In the genomic region with DNA sequence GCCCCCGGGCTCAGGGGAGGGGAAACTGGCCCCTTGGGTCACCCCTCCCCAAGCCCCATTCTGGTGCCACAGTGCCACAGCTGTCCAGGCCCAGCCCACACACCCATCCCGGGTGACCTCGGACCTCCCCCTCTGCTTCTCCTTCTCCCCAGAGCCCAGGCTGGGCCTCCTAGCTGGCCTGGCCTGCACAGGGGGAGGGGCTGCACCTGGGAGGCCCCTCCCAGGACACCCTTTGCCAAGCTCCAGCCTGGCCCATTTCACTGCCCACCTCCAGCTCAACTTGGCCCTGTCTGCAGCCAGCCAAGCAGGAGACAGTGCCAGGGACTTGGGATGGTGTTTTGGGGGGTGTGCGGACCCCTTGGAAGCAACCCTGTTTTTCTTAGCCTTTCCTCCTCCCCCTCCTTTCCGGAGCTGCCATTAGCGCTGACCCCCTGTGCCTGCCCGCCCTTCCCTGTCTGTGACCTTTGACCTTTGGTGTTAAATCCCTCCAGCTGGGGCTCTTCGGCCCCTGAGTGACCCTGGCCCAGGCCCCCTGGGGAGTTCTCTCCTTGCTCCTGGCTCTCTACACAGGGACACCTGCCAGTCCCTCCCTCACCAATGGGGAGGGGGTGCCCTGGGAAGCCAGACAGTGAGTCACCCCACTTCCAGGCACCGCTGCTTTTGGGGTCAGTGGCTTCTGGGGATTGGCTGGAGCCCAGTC, we compare ENCODE assay signal across 11 cellular contexts. TPM values are rescaled to one million over a fixed set of nuclear protein-coding genes. Genes with fewer than 3 reads are reported as not detected.
DNase-seq lines count a peak whose midpoint lies in the region; ATAC-seq and FAIRE-seq lines count a peak whose summit lies in the region.
"Had no signal": no experiment of that assay in that cellular context is flagged by ENCODE, and none has a peak within 500 bp of the region (broad histone marks: within the 10 kb centered on the region; RNA-seq: fewer than 3 reads in every experiment).

No MANE protein-coding gene starts in this region.

- H3K27ac Mint-ChIP-seq in T-helper 2 cell treated with Interferon-gamma antibody and Interleukin-4, amounts not matched to agents 5 μg/mL and 100 μg/mL, for 36 hours: no peak overlapping the region
- H3K27ac Mint-ChIP-seq in memory B cell: no peak overlapping the region
- no peak overlapping the region for H3K27ac Mint-ChIP-seq in activated naive CD4-positive, alpha-beta T cell treated with anti-CD3 and anti-CD28 coated beads for 36 hours
- H3K27ac Mint-ChIP-seq: CD8-positive, alpha-beta memory T cell; stimulated activated naive CD8-positive, alpha-beta T cell treated with anti-CD3 and anti-CD28 coated beads, Interleukin-15, Interleukin-2, amounts not matched to agents 100 ng/mL and 50 ng/mL, for 24 hours had no signal

- peaks cover 22% of the 10 kb centered on the region for H3K27me3 Mint-ChIP-seq in T-helper 2 cell treated with Interferon-gamma antibody and Interleukin-4, amounts not matched to agents 5 μg/mL and 100 μg/mL, for 36 hours (ENCODE audit: low read depth)
- H3K27me3 Mint-ChIP-seq in memory B cell: peaks cover 9% of the 10 kb centered on the region
- H3K27me3 Mint-ChIP-seq in activated naive CD4-positive, alpha-beta T cell treated with anti-CD3 and anti-CD28 coated beads for 36 hours (ENCODE audit: low read depth): peaks cover 11% of the 10 kb centered on the region

- peak overlapping the region; percentile 58 for H3K4me3 Mint-ChIP-seq in T-helper 2 cell treated with Interferon-gamma antibody and Interleukin-4, amounts not matched to agents 5 μg/mL and 100 μg/mL, for 36 hours
- peak overlapping the region; percentile 25 for H3K4me3 Mint-ChIP-seq in memory B cell
- H3K4me3 Mint-ChIP-seq in activated naive CD4-positive, alpha-beta T cell treated with anti-CD3 and anti-CD28 coated beads for 36 hours: no peak overlapping the region
- H3K4me3 Mint-ChIP-seq: stimulated activated naive CD8-positive, alpha-beta T cell treated with anti-CD3 and anti-CD28 coated beads, Interleukin-15, Interleukin-2, amounts not matched to agents 100 ng/mL and 50 ng/mL, for 24 hours had no signal

- CTCF ChIA-PET in activated naive CD4-positive, alpha-beta T cell treated with anti-CD3 and anti-CD28 coated beads for 36 hours (lab: Charles Lee): interaction anchor here (0.6 to 1.1 kb wide), 3 partner anchors 9 to 612 kb away, joined by 3 to 5 read pairs (median 4); no protein-coding TSS in a partner anchor

- H3K36me3 Mint-ChIP-seq in T-helper 2 cell treated with Interferon-gamma antibody and Interleukin-4, amounts not matched to agents 5 μg/mL and 100 μg/mL, for 36 hours (ENCODE audit: low read depth): peaks cover 2% of the 10 kb centered on the region
- H3K36me3 Mint-ChIP-seq in memory B cell: peaks cover 1% of the 10 kb centered on the region
- no peaks in the 10 kb centered on the region for H3K36me3 Mint-ChIP-seq in activated naive CD4-positive, alpha-beta T cell treated with anti-CD3 and anti-CD28 coated beads for 36 hours (ENCODE audit: low read depth)

- intact Hi-C loops in activated naive CD4-positive, alpha-beta T cell treated with anti-CD3 and anti-CD28 coated beads for 36 hours (cut with micrococcal nuclease): no loop called here

- peak overlapping the region; percentile 62 for H3K27ac ChIP-seq in caudate nucleus (ENCODE audit: low read depth, low read length)

- no peaks in the 10 kb centered on the region for H3K9me3 Mint-ChIP-seq in T-helper 2 cell treated with Interferon-gamma antibody and Interleukin-4, amounts not matched to agents 5 μg/mL and 100 μg/mL, for 36 hours
- no peaks in the 10 kb centered on the region for H3K9me3 Mint-ChIP-seq in memory B cell
- no peaks in the 10 kb centered on the region for H3K9me3 Mint-ChIP-seq in activated naive CD4-positive, alpha-beta T cell treated with anti-CD3 and anti-CD28 coated beads for 36 hours
- H3K9me3 Mint-ChIP-seq: CD8-positive, alpha-beta memory T cell; stimulated activated naive CD8-positive, alpha-beta T cell treated with anti-CD3 and anti-CD28 coated beads, Interleukin-15, Interleukin-2, amounts not matched to agents 100 ng/mL and 50 ng/mL, for 24 hours had no signal

- no peak for DNase-seq in T-helper 2 cell treated with Interferon-gamma antibody and Interleukin-4, amounts not matched to agents 5 μg/mL and 100 μg/mL, for 36 hours (ENCODE audit: low spot score)
- DNase-seq in T-helper 2 cell: no peak
- peak in 2 of 61 donors; percentile 49 to 57 for DNase-seq in caudate nucleus (lab: John Stamatoyannopoulos, UW)
- no peak for DNase-seq in memory B cell (ENCODE audit: low spot score in 2 of 2)
- DNase-seq in urothelium cell line (ENCODE audit: low spot score): peak; percentile 45
- DNase-seq in cerebellum (ENCODE audit: low spot score): no peak
- DNase-seq in UCSD-AML1 (lab: John Stamatoyannopoulos, UW; ENCODE audit: unreplicated experiment): no peak
- DNase-seq in activated naive CD4-positive, alpha-beta T cell treated with anti-CD3 and anti-CD28 coated beads for 36 hours: no peak
- DNase-seq: CD8-positive, alpha-beta memory T cell; foreskin melanocyte had no signal

- peaks cover 17% of the 10 kb centered on the region for H3K4me1 Mint-ChIP-seq in T-helper 2 cell treated with Interferon-gamma antibody and Interleukin-4, amounts not matched to agents 5 μg/mL and 100 μg/mL, for 36 hours (ENCODE audit: low read depth)
- H3K4me1 Mint-ChIP-seq in memory B cell: peaks cover 14% of the 10 kb centered on the region
- peaks cover 11% of the 10 kb centered on the region for H3K4me1 Mint-ChIP-seq in activated naive CD4-positive, alpha-beta T cell treated with anti-CD3 and anti-CD28 coated beads for 36 hours (ENCODE audit: low read depth)

- no peak for FAIRE-seq in urothelium cell line (lab: Jason Lieb, UNC)

- ATAC-seq in memory B cell (ENCODE audit: low read depth): no peak

RNA-seq across cellular contexts. Expression of gene GLIS2, which starts 1.8 kb away (rescaled TPM):
- total RNA-seq in cerebellum: 3.2 TPM
- total RNA-seq in activated naive CD4-positive, alpha-beta T cell treated with anti-CD3 and anti-CD28 coated beads for 36 hours: under 1 TPM; 0.12 to 0.24 TPM

RNA-seq across cellular contexts. Expression of gene PAM16, which starts 33.5 kb away (rescaled TPM):
- total RNA-seq in cerebellum: 19.1 TPM
- total RNA-seq in activated naive CD4-positive, alpha-beta T cell treated with anti-CD3 and anti-CD28 coated beads for 36 hours: 10 to 100 TPM; 67.8 to 71.3 TPM

RNA-seq across cellular contexts. Expression of gene TFAP4, which starts 44.8 kb away (rescaled TPM):
- total RNA-seq in cerebellum: 7.6 TPM
- total RNA-seq in activated naive CD4-positive, alpha-beta T cell treated with anti-CD3 and anti-CD28 coated beads for 36 hours: 10 to 100 TPM; 24.0 to 27.7 TPM

RNA-seq across cellular contexts. Expression of gene VASN, which starts 54.0 kb away (rescaled TPM):
- 2.4 TPM for total RNA-seq in cerebellum
- not detected for total RNA-seq in activated naive CD4-positive, alpha-beta T cell treated with anti-CD3 and anti-CD28 coated beads for 36 hours
